ENCODE assay signal across 13 cellular contexts in the genomic region with DNA sequence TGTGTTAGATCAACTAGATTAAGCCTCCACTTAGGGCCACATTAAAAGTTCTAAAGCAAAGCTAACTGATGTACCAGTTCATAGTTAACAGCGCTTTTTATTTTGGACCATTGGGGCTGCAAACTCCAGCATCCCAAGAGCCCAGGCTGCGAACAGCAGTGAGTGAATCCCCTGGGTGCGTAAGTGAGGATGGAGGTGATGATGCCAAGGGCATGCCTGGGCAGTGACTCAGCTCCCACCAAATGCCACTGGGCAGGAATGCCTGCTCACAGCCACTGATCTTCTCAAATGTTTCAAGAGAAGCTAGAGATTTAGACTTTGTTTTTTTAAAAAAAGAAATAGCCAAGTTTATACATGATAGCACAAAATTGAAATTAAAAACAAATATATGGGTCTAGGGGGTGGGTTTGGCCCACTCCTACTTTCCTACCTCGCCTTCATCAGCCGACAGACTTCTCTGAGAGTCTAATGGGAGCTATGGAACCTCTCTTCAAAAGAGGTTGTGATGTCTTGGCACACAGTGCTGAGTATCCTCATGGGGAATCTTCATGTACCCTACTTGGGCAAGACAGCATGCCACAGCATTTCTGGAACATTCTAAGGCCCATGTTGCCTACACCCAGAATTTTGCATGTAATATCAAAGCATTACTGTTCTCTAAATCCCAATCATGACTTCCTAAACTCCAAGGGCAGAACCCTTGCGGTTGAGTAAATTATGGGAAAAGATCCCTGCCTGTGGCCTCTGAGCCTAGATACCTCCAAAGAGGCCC.
DNase-seq lines count a peak whose midpoint lies in the region; ATAC-seq and TF ChIP-seq lines count a peak whose summit lies in the region.
"Had no signal": no experiment of that assay in that cellular context is flagged by ENCODE, and none has a peak within 500 bp of the region (broad histone marks: within the 10 kb centered on the region; RNA-seq: fewer than 3 reads in every experiment).

No MANE protein-coding gene starts in this region.

- no peak overlapping the region for H3K9ac ChIP-seq in PC-3 (ENCODE audit: low read length)

- no peaks in the 10 kb centered on the region for H3K27me3 ChIP-seq in PC-3 (ENCODE audit: low read length)
- H3K27me3 ChIP-seq: testis had no signal

- no peaks in the 10 kb centered on the region for H3K79me2 ChIP-seq in PC-3 (ENCODE audit: low read length)

- intact Hi-C loops in PC-3 (cut with micrococcal nuclease) = no loop called here

- CTCF ChIA-PET in PC-3 (lab: Charles Lee) = no interaction called here

- DNase-seq in ELR (ENCODE audit: low read depth) = peak; percentile 38
- peak; percentile 66 for DNase-seq in PC-3
- peak; percentile 70 for DNase-seq in epithelial cell of esophagus (ENCODE audit: low read depth)
- DNase-seq in skeletal muscle cell (ENCODE audit: low read depth) = peak; percentile 54
- no peak for DNase-seq in GM19240 (ENCODE audit: insufficient read length, low spot score)
- DNase-seq in NCI-H2029 treated with DMSO at 0.1 percent for 48 hours (lab: John Stamatoyannopoulos, UW) = no peak
- DNase-seq: activated T-cell treated with anti-CD3 and anti-CD28 coated beads, Interleukin-2, amount 50 U/mL, for 1 hour; naive thymus-derived CD8-positive, alpha-beta T cell; NK-92 treated with Interleukin-12 subunit alpha and Interleukin-12 subunit beta, amount 100 ng/mL, for 24 hours; T-helper 9 cell; testis had no signal

- H2AFZ ChIP-seq in PC-3 (ENCODE audit: low read length) = no peak overlapping the region

- no peaks in the 10 kb centered on the region for H3K9me2 ChIP-seq in PC-3 (replicated peaks; ENCODE audit: low read length)

- BruUV-seq in PC-3 (replicated peaks; lab: Mats Ljungman, UMichigan) = no TSS peak

- H3K4me2 ChIP-seq in PC-3 (ENCODE audit: low read length) = no peak overlapping the region

- no peaks in the 10 kb centered on the region for H4K20me1 ChIP-seq in PC-3 (ENCODE audit: low read length)

- no peaks in the 10 kb centered on the region for H3K9me3 ChIP-seq in PC-3 (ENCODE audit: low read length)
- H3K9me3 ChIP-seq: testis had no signal

- H3K4me3 ChIP-seq in PC-3 (ENCODE audit: low read length) (no peak overlapping the region), epithelial cell of esophagus (ENCODE audit: low read length) (no peak overlapping the region), skeletal muscle cell (ENCODE audit: low read depth, low read length) (no peak overlapping the region)
- H3K4me3 ChIP-seq: testis had no signal

- no peaks in the 10 kb centered on the region for H3K36me3 ChIP-seq in PC-3 (ENCODE audit: low read depth, low read length)

- POLR2A ChIA-PET in PC-3 (lab: Charles Lee; ENCODE audit: unreplicated experiment) = no interaction called here

- 0 out of 2 replicates have a peak, but pooled peaks cover 4% of the 10 kb centered on the region for H3K4me1 ChIP-seq in PC-3 (ENCODE audit: insufficient read depth, low read length)
- H3K4me1 ChIP-seq: testis had no signal

- H3K27ac ChIP-seq in PC-3 (ENCODE audit: low read length) = no peak overlapping the region

- TF ChIP-seq CTCF in PC-3 (conservative IDR thresholded peaks at IDR 0.05; ENCODE audit: low read depth, low read length) = no peak
- TF ChIP-seq CTCF in epithelial cell of esophagus (IDR thresholded peaks at IDR 0.05; ENCODE audit: insufficient read depth, low read depth, low read length, missing control alignments) = no peak

- ATAC-seq in PC-3 (peak; percentile 75), HG03095 (IDR thresholded peaks at IDR 0.05; ENCODE audit: unreplicated experiment) (no peak), HG02610 (IDR thresholded peaks at IDR 0.05; ENCODE audit: unreplicated experiment) (no peak)
- ATAC-seq: naive thymus-derived CD8-positive, alpha-beta T cell had no signal

- H3F3A ChIP-seq in PC-3 (ENCODE audit: low read length, unreplicated experiment) = no peaks in the 10 kb centered on the region

Comparison
In these comparisons a context has a peak if more than half of its experiments do, and no peak if none do; other contexts are left out.
1. DNase-seq: peak in ELR (single experiment), PC-3 (single experiment), epithelial cell of esophagus (single experiment) and skeletal muscle cell (single experiment); none in GM19240 (single experiment) and NCI-H2029 treated with DMSO at 0.1 percent for 48 hours (single experiment).